In the genomic region with DNA sequence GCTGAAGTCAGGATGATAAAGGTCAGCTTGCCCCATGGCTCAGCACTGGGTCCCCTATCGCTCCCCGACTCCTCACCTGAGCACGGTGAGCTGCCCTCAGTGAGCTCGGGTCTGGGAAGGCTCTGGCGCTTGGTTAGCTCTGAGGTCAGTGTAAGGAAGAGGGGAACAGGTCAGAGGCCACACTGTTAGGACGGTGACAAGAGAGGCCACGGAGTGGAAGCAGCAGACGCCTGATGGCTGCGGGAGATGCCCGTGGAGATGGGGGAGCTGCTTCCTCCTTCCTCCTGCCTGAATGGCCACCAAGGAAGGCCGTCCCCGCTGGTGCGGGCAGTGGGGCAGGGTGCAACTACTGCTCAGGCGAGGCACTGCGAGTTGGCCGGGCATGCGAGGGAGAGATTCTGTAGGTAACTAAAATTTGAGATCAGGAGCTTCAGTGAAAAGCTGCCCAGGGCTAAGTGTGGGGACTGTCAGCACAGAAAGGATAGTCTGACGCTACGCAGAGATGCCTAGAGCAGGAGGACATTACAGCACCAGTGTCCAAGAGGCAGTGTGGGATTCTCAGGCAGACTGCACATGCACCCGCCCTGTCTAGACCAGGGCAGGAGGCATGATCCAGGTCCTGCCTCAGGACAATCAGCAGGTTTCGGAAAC, we compare ENCODE assay signal across 21 cellular contexts.
"Had no signal": no experiment of that assay in that cellular context is flagged by ENCODE, and none has a peak within 500 bp of the region (broad histone marks: within the 10 kb centered on the region; RNA-seq: fewer than 3 reads in every experiment).

No MANE protein-coding gene starts in this region.

- H3K4me1 Mint-ChIP-seq: memory B cell; nephron; stimulated activated memory B cell treated with anti-CD40 and anti-IgM and Interleukin-4, amounts not matched to agents 10 μg/mL and 1 μg/mL and 100 μg/mL, for 72 hours had no signal

- H3K27me3 ChIP-seq: foreskin keratinocyte, left lung, neutrophil, sigmoid colon, stomach, suprapubic skin, tibial nerve, uterus had no signal

- H3K4me3 Mint-ChIP-seq: memory B cell; nephron; stimulated activated memory B cell treated with anti-CD40 and anti-IgM and Interleukin-4, amounts not matched to agents 10 μg/mL and 1 μg/mL and 100 μg/mL, for 72 hours had no signal

- H3K4me3 ChIP-seq: left lung, sigmoid colon, smooth muscle cell, stomach, suprapubic skin, tibial nerve, uterus had no signal

- H3K4me1 ChIP-seq: foreskin keratinocyte, left lung, stomach, uterus had no signal

- DNase-seq: activated CD4-positive, alpha-beta T cell treated with anti-CD3 and anti-CD28 coated beads for 1 hour; activated CD4-positive, alpha-beta T cell treated with anti-CD3 and anti-CD28 coated beads, Interleukin-2, amount 50 U/mL, for 1 hour; activated naive CD4-positive, alpha-beta T cell treated with Interleukin-2 at 50 U/mL for 16 hours; activated T-cell treated with anti-CD3 and anti-CD28 coated beads, Interleukin-2, amount 50 U/mL, for 48 hours; effector CD4-positive, alpha-beta T cell; erythroblast; foreskin keratinocyte; kidney; left lung; sigmoid colon; stimulated activated CD4-positive, alpha-beta T cell treated with anti-CD3 and anti-CD28 coated beads, Interleukin-15, amount 100 ng/mL, for 24 hours; stomach; T-helper 9 cell; uterus had no signal

- H3K27ac ChIP-seq: foreskin keratinocyte, left lung, neutrophil, sigmoid colon, stomach, suprapubic skin, tibial nerve, uterus had no signal

- ATAC-seq: foreskin keratinocyte; left lung; stimulated activated memory B cell treated with anti-CD40 and anti-IgM and Interleukin-4, amounts not matched to agents 10 μg/mL and 1 μg/mL and 100 μg/mL, for 72 hours had no signal

- H3K36me3 Mint-ChIP-seq: memory B cell; stimulated activated memory B cell treated with anti-CD40 and anti-IgM and Interleukin-4, amounts not matched to agents 10 μg/mL and 1 μg/mL and 100 μg/mL, for 72 hours had no signal

- H3K36me3 ChIP-seq: left lung, neutrophil, sigmoid colon, stomach, suprapubic skin, tibial nerve, uterus had no signal

- H3K27me3 Mint-ChIP-seq: stimulated activated memory B cell treated with anti-CD40 and anti-IgM and Interleukin-4, amounts not matched to agents 10 μg/mL and 1 μg/mL and 100 μg/mL, for 72 hours had no signal

- H3K4me2 ChIP-seq: smooth muscle cell had no signal

- H3K27ac Mint-ChIP-seq: memory B cell; stimulated activated memory B cell treated with anti-CD40 and anti-IgM and Interleukin-4, amounts not matched to agents 10 μg/mL and 1 μg/mL and 100 μg/mL, for 72 hours had no signal

- FAIRE-seq: kidney had no signal

- H3K9me3 ChIP-seq: left lung, neutrophil, sigmoid colon, stomach, suprapubic skin, tibial nerve, uterus had no signal

- H3K9me3 Mint-ChIP-seq: nephron had no signal
